9 cellular contexts compared by ENCODE assay signal in the genomic region with DNA sequence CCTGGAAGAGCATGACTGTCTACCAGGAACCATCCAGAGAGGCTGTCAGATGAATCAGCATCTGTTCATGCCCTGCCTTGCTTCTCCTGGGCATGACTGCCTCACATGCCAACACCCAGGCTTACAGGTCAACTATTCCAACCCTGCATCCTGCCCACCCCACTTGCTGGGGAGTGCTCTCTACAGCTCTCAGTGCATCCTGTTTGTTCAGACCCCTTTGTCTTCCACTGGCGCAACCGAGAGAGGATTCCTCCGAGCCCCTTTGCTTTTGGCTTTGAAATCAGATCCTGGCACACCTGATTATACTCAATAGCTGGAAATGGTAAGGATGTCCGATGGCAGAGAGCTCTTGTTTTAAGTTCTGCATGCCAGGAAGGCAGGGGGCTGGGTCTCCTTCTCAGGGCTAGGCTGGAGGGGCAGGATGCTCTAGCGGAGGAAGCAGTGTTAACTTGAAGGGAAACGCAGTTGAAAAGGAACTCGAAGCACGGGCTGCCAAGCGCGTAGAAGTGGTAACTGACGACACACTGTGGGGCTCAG.
DNase-seq lines count a peak whose midpoint lies in the region; ATAC-seq lines count a peak whose summit lies in the region.
"Had no signal": no experiment of that assay in that cellular context is flagged by ENCODE, and none has a peak within 500 bp of the region (broad histone marks: within the 10 kb centered on the region; RNA-seq: fewer than 3 reads in every experiment).

No MANE protein-coding gene starts in this region.

- H3K27ac Mint-ChIP-seq in activated CD8-positive, alpha-beta T cell treated with anti-CD3 and anti-CD28 coated beads, Interleukin-2, amount 10 ng/mL, durations not matched to agents 7 days and 5 days, result no peak overlapping the region
- H3K27ac Mint-ChIP-seq: activated T-helper 1 cell treated with anti-CD3 and anti-CD28 coated beads, Interleukin-12 subunit alpha, Interleukin-12 subunit beta, Interleukin-2, Interleukin-4 antibody, amounts not matched to agents 30 ng/mL and 10 ng/mL and 1 ng/mL, durations not matched to agents 14 hours and 24 hours and 36 hours had no signal

- ATAC-seq in GM19351 (IDR thresholded peaks at IDR 0.05; ENCODE audit: unreplicated experiment) (peak; percentile 18), HG03064 (IDR thresholded peaks at IDR 0.05; ENCODE audit: low read depth, unreplicated experiment) (peak; percentile 22)
- no peak for ATAC-seq in activated CD8-positive, alpha-beta T cell treated with anti-CD3 and anti-CD28 coated beads, Interleukin-2, amount 10 ng/mL, durations not matched to agents 7 days and 5 days

- H3K9ac ChIP-seq in skeletal muscle tissue (ENCODE audit: low read depth in 1 of 3, low read length in 3 of 3), result no peak overlapping the region

- H3K4me3 ChIP-seq in skeletal muscle tissue (ENCODE audit: low read length in 3 of 3), result no peak overlapping the region

- no peak overlapping the region for H3K4me3 Mint-ChIP-seq in activated CD8-positive, alpha-beta T cell treated with anti-CD3 and anti-CD28 coated beads, Interleukin-2, amount 10 ng/mL, durations not matched to agents 7 days and 5 days
- H3K4me3 Mint-ChIP-seq: activated T-helper 1 cell treated with anti-CD3 and anti-CD28 coated beads, Interleukin-12 subunit alpha, Interleukin-12 subunit beta, Interleukin-2, Interleukin-4 antibody, amounts not matched to agents 30 ng/mL and 10 ng/mL and 1 ng/mL, durations not matched to agents 14 hours and 24 hours and 36 hours had no signal

- H3K4me1 ChIP-seq in skeletal muscle tissue (ENCODE audit: control insufficient read depth in 3 of 3, insufficient read depth in 3 of 3, low read length in 3 of 3), result peaks cover 0 to 2% (median 0%) of the 10 kb centered on the region in 3 donors

- POLR2A ChIA-PET in activated CD8-positive, alpha-beta T cell treated with anti-CD3 and anti-CD28 coated beads, Interleukin-2, amount 10 ng/mL, durations not matched to agents 7 days and 5 days (lab: Charles Lee), result no interaction called here

- H3K4me1 Mint-ChIP-seq in activated CD8-positive, alpha-beta T cell treated with anti-CD3 and anti-CD28 coated beads, Interleukin-2, amount 10 ng/mL, durations not matched to agents 7 days and 5 days (ENCODE audit: low read depth), result peaks cover 9% of the 10 kb centered on the region

- no peaks in the 10 kb centered on the region for H3K9me3 ChIP-seq in skeletal muscle tissue (ENCODE audit: control insufficient read depth in 3 of 3, low read length in 3 of 3)

- no peaks in the 10 kb centered on the region for H3K36me3 Mint-ChIP-seq in activated CD8-positive, alpha-beta T cell treated with anti-CD3 and anti-CD28 coated beads, Interleukin-2, amount 10 ng/mL, durations not matched to agents 7 days and 5 days (ENCODE audit: low read depth)

- H3K36me3 ChIP-seq in skeletal muscle tissue (ENCODE audit: control insufficient read depth in 3 of 3, insufficient read depth in 3 of 3, low read length in 3 of 3), result no peaks in the 10 kb centered on the region

- H3K27ac ChIP-seq in skeletal muscle tissue (ENCODE audit: low read depth, low read length), result peak overlapping the region; percentile 13

- CTCF ChIA-PET in activated CD8-positive, alpha-beta T cell treated with anti-CD3 and anti-CD28 coated beads, Interleukin-2, amount 10 ng/mL, durations not matched to agents 7 days and 5 days (lab: Charles Lee), result no interaction called here

- H3K9me3 Mint-ChIP-seq in activated CD8-positive, alpha-beta T cell treated with anti-CD3 and anti-CD28 coated beads, Interleukin-2, amount 10 ng/mL, durations not matched to agents 7 days and 5 days (ENCODE audit: insufficient read depth), result no peaks in the 10 kb centered on the region
- H3K9me3 Mint-ChIP-seq: activated T-helper 1 cell treated with anti-CD3 and anti-CD28 coated beads, Interleukin-12 subunit alpha, Interleukin-12 subunit beta, Interleukin-2, Interleukin-4 antibody, amounts not matched to agents 30 ng/mL and 10 ng/mL and 1 ng/mL, durations not matched to agents 14 hours and 24 hours and 36 hours had no signal

- no peaks in the 10 kb centered on the region for H3K27me3 ChIP-seq in skeletal muscle tissue (ENCODE audit: control insufficient read depth in 3 of 3, insufficient read depth in 3 of 3, low read length in 3 of 3)

- H3K27me3 Mint-ChIP-seq in activated CD8-positive, alpha-beta T cell treated with anti-CD3 and anti-CD28 coated beads, Interleukin-2, amount 10 ng/mL, durations not matched to agents 7 days and 5 days (ENCODE audit: low read depth), result peaks cover 2% of the 10 kb centered on the region

- DNase-seq in dermis blood vessel endothelial cell (peak; percentile 91), NCI-H1048 (lab: John Stamatoyannopoulos, UW) (no peak), AML-193 (lab: John Stamatoyannopoulos, UW) (no peak)
- no peak for DNase-seq in activated CD8-positive, alpha-beta T cell treated with anti-CD3 and anti-CD28 coated beads, Interleukin-2, amount 10 ng/mL, durations not matched to agents 7 days and 5 days
- DNase-seq: T1000 had no signal
